8 cellular contexts compared by ENCODE assay signal in the genomic region with DNA sequence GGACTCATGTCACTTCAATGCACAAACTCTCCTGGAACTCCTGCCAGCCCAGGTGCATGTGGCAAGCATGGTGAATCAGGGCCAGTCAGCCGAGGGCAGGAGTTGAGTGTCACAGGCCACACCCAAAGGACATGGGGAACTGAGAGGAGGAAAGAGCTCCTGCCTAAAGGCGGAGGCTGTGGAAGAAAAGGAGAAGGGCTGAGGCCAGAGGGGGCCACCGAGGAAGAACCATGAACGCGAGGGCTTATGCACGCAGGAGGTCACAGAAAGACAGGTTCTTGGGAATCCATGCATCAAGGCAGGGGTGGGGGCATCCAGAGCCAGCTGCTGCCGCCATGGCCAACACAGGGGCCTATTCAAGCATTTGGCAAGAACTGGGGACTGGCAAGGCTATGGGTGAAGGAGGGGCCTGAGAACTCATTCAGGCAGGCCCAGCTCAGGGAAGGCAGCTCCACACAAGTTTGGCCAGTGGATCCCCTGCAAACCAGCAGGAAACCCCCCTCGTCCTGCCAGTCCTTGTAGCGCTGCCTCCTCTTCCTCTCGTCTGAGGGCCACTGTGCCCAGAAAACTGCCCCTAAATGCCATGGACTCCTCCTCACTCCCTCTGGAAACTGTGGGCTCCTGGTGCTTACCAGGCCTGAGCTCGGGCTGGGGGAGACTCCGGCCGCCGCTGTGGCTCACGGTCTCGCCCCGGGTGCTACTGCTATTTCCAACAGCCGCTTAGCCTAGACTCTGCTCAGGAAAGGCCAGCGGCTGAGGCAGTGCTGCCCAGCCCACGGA. TPM values are rescaled to one million over a fixed set of nuclear protein-coding genes. Genes with fewer than 3 reads are reported as not detected.
A peak's percentile ranks its signal among the peaks of the same experiment; 100 is the strongest.
DNase-seq lines count a peak whose midpoint lies in the region; ATAC-seq and TF ChIP-seq lines count a peak whose summit lies in the region.

No MANE protein-coding gene starts in this region.

- H3K4me3 Mint-ChIP-seq in endothelial cell (ENCODE audit: unreplicated experiment) (peak overlapping the region; percentile 48), natural killer cell (peak overlapping the region; percentile 57)

- intact Hi-C loops in natural killer cell (cut with micrococcal nuclease), result no loop called here

- H3K36me3 ChIP-seq in H7 (replicated peaks; ENCODE audit: control insufficient read depth, insufficient read depth, low read length), result no peaks in the 10 kb centered on the region; the same call in 1 of the 2 replicates

- DNase-seq in AG08395 (ENCODE audit: low spot score), result peak; percentile 27
- peak; percentile 37 for DNase-seq in NB4 (ENCODE audit: low read depth)
- DNase-seq in endothelial cell (ENCODE audit: low spot score), result no peak
- no peak for DNase-seq in natural killer cell
- DNase-seq in GM10248 (ENCODE audit: extremely low spot score), result no peak
- no peak for DNase-seq in activated effector memory CD4-positive, alpha-beta T cell treated with Interleukin-2 at 50 U/mL for 16 hours
- no peak for DNase-seq in H7

- ATAC-seq in natural killer cell (no peak), GM19452 (IDR thresholded peaks at IDR 0.05; ENCODE audit: unreplicated experiment) (no peak)

- H3K36me3 Mint-ChIP-seq in endothelial cell (ENCODE audit: low read depth, unreplicated experiment) (peaks cover 59% of the 10 kb centered on the region), natural killer cell (no peaks in the 10 kb centered on the region)

- peaks cover 15% of the 10 kb centered on the region for H3K27me3 Mint-ChIP-seq in endothelial cell (ENCODE audit: unreplicated experiment)
- no peaks in the 10 kb centered on the region for H3K27me3 Mint-ChIP-seq in natural killer cell (ENCODE audit: low read depth in 2 of 2)

- H3K27ac Mint-ChIP-seq in endothelial cell (ENCODE audit: unreplicated experiment) (peak overlapping the region; percentile 99), natural killer cell (peak overlapping the region; percentile 77 to 92)

- no peaks in the 10 kb centered on the region for H3K27me3 ChIP-seq in H7 (ENCODE audit: control insufficient read depth, insufficient read depth, low read length)

- H3K9me3 Mint-ChIP-seq in endothelial cell (ENCODE audit: unreplicated experiment) (no peaks in the 10 kb centered on the region), natural killer cell (no peaks in the 10 kb centered on the region)

- TF ChIP-seq CTCF in NB4 (IDR thresholded peaks at IDR 0.05; ENCODE audit: low read depth, low read length) (no peak), endothelial cell (IDR thresholded peaks at IDR 0.05; ENCODE audit: unreplicated experiment) (no peak), natural killer cell (IDR thresholded peaks at IDR 0.05) (no peak), GM10248 (IDR thresholded peaks at IDR 0.05; ENCODE audit: control extremely low read depth, extremely low read depth, low read depth, missing control alignments) (no peak)

- no peak for TF ChIP-seq POLR2A in NB4 (IDR thresholded peaks at IDR 0.05; ENCODE audit: extremely low read depth, insufficient read length)

- H3K4me3 ChIP-seq in NB4 (ENCODE audit: low read depth, low read length), result no peak overlapping the region
- H3K4me3 ChIP-seq in H7 (ENCODE audit: insufficient read depth, low read depth, low read length), result no peak overlapping the region

- H3K4me1 Mint-ChIP-seq in endothelial cell (ENCODE audit: unreplicated experiment) (peaks cover 59% of the 10 kb centered on the region), natural killer cell (peaks cover 22 to 35% of the 10 kb centered on the region in 2 donors)

- CTCF ChIA-PET in GM10248 (lab: Yijun Ruan, JAX), result interaction anchor here (0.6 to 9.2 kb wide), 37 partner anchors 12 to 307 kb away, joined by 3 to 130 read pairs (median 4); a partner anchor contains a TSS

- POLR2A ChIA-PET in GM10248 (lab: Yijun Ruan, JAX), result no interaction called here

RNA-seq across cellular contexts. Expression of a gene that starts 15.4 kb away (rescaled TPM):
- total RNA-seq in endothelial cell (ENCODE audit: unreplicated experiment) (244 TPM), natural killer cell (10 to 100 TPM; 25.1 to 30.3 (median 25.5) TPM)
- total RNA-seq in H7 (2014; rRNA removed; shearing (Covaris generic)), result 19.7 and 34.8 TPM in 2 replicates

RNA-seq across cellular contexts. Expression of a gene that starts 45.4 kb away (rescaled TPM):
- total RNA-seq in endothelial cell (ENCODE audit: unreplicated experiment) (55.6 TPM), natural killer cell (10 to 100 TPM; 45.8 to 66.0 (median 62.7) TPM)
- 53.8 and 76.2 TPM in 2 replicates for total RNA-seq in H7 (2014; rRNA removed; shearing (Covaris generic))

Comparison
In these comparisons a context has a peak if more than half of its experiments do, and no peak if none do; other contexts are left out.
1. DNase-seq: peak in AG08395 (single experiment) and NB4 (single experiment); none in endothelial cell (single experiment), natural killer cell (single experiment), GM10248 (single experiment), activated effector memory CD4-positive, alpha-beta T cell treated with Interleukin-2 at 50 U/mL for 16 hours (single experiment) and H7 (single experiment).